In the genomic region with DNA sequence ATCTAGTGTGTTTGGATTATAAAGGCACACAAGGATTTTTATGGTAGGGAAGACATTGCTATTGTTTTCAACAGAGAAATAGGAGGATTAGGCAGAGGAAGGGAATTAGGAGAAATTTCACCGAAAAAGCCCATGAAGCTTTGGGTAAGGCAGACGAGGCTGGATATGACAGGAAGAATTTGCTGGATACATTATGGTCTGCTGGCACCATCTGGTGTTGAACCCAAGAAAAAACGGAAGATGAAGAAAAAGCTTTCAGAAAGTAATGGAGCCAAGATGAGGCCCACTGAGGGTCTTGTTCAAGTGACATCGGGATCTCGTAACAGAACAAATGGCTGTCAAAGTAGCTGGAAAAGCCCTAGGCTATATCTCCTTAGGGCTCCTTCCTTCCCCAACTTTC, we compare ENCODE assay signal across 22 cellular contexts. TPM values are rescaled to one million over a fixed set of nuclear protein-coding genes. Genes with fewer than 3 reads are reported as not detected.
"Had no signal": no experiment of that assay in that cellular context is flagged by ENCODE, and none has a peak within 500 bp of the region (broad histone marks: within the 10 kb centered on the region; RNA-seq: fewer than 3 reads in every experiment).

No MANE protein-coding gene starts in this region.

- H3K9me3 ChIP-seq: ascending aorta, left ventricle myocardium inferior, transverse colon, vagina had no signal

- DNase-seq: activated CD4-positive, CD25-positive, alpha-beta regulatory T cell treated with anti-CD3 and anti-CD28 coated beads, Interleukin-2, amount 50 U/mL, for 72 hours; activated naive CD4-positive, alpha-beta T cell treated with anti-CD3 and anti-CD28 coated beads for 36 hours; activated naive CD8-positive, alpha-beta T cell treated with anti-CD3 and anti-CD28 coated beads, Interleukin-2, amount 50 U/mL, for 24 hours; activated T-cell treated with anti-CD3 and anti-CD28 coated beads for 4 hours; dermis blood vessel endothelial cell; kidney; left ventricle myocardium inferior; mesenchymal stem cell; natural killer cell; nucleus accumbens; posterior cingulate gyrus; retina; stimulated activated CD4-positive, alpha-beta T cell treated with anti-CD3 and anti-CD28 coated beads, Interleukin-4, amount 100 ng/mL, for 1 hour; stimulated activated naive CD4-positive, alpha-beta T cell treated with Interleukin-2 at 50 U/mL for 16 hours; T1000; transverse colon had no signal

- H3K27me3 ChIP-seq: ascending aorta, transverse colon, vagina had no signal

- H3K27ac Mint-ChIP-seq: activated naive CD4-positive, alpha-beta T cell treated with anti-CD3 and anti-CD28 coated beads for 36 hours; activated naive CD8-positive, alpha-beta T cell treated with anti-CD3 and anti-CD28 coated beads, Interleukin-2, amount 50 U/mL, for 24 hours; activated T-helper 2 cell treated with anti-CD3 and anti-CD28 coated beads, Interferon-gamma antibody, Interleukin-2, Interleukin-4, amounts not matched to agents 10 μg/mL and 5 μg/mL and 100 μg/mL, durations not matched to agents 14 hours and 24 hours and 36 hours; natural killer cell had no signal

- H3K36me3 Mint-ChIP-seq: natural killer cell had no signal

- H3K4me1 Mint-ChIP-seq: activated naive CD8-positive, alpha-beta T cell treated with anti-CD3 and anti-CD28 coated beads, Interleukin-2, amount 50 U/mL, for 24 hours; natural killer cell had no signal

- H3K4me3 ChIP-seq: ascending aorta, left ventricle myocardium inferior, transverse colon, vagina had no signal

- H3K27ac ChIP-seq: ascending aorta, left ventricle myocardium inferior, transverse colon, vagina had no signal

- H3K4me1 ChIP-seq: ascending aorta, left ventricle myocardium inferior, transverse colon, vagina had no signal

- ATAC-seq: activated naive CD8-positive, alpha-beta T cell treated with anti-CD3 and anti-CD28 coated beads, Interleukin-2, amount 50 U/mL, for 24 hours; natural killer cell had no signal

- H3K9me3 Mint-ChIP-seq: activated naive CD4-positive, alpha-beta T cell treated with anti-CD3 and anti-CD28 coated beads for 36 hours; activated naive CD8-positive, alpha-beta T cell treated with anti-CD3 and anti-CD28 coated beads, Interleukin-2, amount 50 U/mL, for 24 hours; activated T-helper 2 cell treated with anti-CD3 and anti-CD28 coated beads, Interferon-gamma antibody, Interleukin-2, Interleukin-4, amounts not matched to agents 10 μg/mL and 5 μg/mL and 100 μg/mL, durations not matched to agents 14 hours and 24 hours and 36 hours; natural killer cell had no signal

- H3K4me3 Mint-ChIP-seq: activated naive CD4-positive, alpha-beta T cell treated with anti-CD3 and anti-CD28 coated beads for 36 hours; activated naive CD8-positive, alpha-beta T cell treated with anti-CD3 and anti-CD28 coated beads, Interleukin-2, amount 50 U/mL, for 24 hours; natural killer cell had no signal

- H3K36me3 ChIP-seq: ascending aorta, left ventricle myocardium inferior, transverse colon, vagina had no signal

RNA-seq across cellular contexts. Expression of a gene that starts 56.5 kb away (rescaled TPM):
- total RNA-seq: activated naive CD4-positive, alpha-beta T cell treated with anti-CD3 and anti-CD28 coated beads for 36 hours; activated T-helper 2 cell treated with anti-CD3 and anti-CD28 coated beads, Interferon-gamma antibody, Interleukin-2, Interleukin-4, amounts not matched to agents 10 μg/mL and 5 μg/mL and 100 μg/mL, durations not matched to agents 14 hours and 24 hours and 36 hours; ascending aorta; bronchial epithelial cell; chondrocyte; dermis blood vessel endothelial cell; kidney; left ventricle myocardium inferior; natural killer cell; transverse colon; vagina had no signal
- polyA plus RNA-seq: esophagus had no signal
